ENCODE assay signal across 8 cellular contexts in genomic region chr16:2474877-2475412, GRCh38. TPM values are rescaled to one million over a fixed set of nuclear protein-coding genes. Genes with fewer than 3 reads are reported as not detected.
DNase-seq lines count a peak whose midpoint lies in the region; ATAC-seq and TF ChIP-seq lines count a peak whose summit lies in the region.

Gene TBC1D24 (plus strand): TSS chr16:2475127. CDS start chr16:2496149, 21,022 bp downstream.

- peak; percentile 94 for DNase-seq in NCI-H2227 (lab: John Stamatoyannopoulos, UW; ENCODE audit: unreplicated experiment)
- DNase-seq in activated CD4-positive, alpha-beta T cell treated with anti-CD3 and anti-CD28 coated beads for 36 hours: peak; percentile 89
- DNase-seq in chondrocyte (ENCODE audit: low spot score): no peak
- peak; percentile 42 for DNase-seq in kidney epithelial cell (ENCODE audit: low read depth)
- DNase-seq in stimulated activated CD4-positive, alpha-beta T cell treated with anti-CD3 and anti-CD28 coated beads, Interleukin-12 subunit alpha, Interleukin-12 subunit beta, amount 100 ng/mL, for 48 hours (ENCODE audit: low read depth in 2 of 3, low spot score in 1 of 3): peak; percentile 62 to 83 (median 64)

- peak within 1 kb of the TSS; percentile 69 for H3K27ac Mint-ChIP-seq in activated CD4-positive, alpha-beta T cell treated with anti-CD3 and anti-CD28 coated beads for 36 hours
- H3K27ac Mint-ChIP-seq in chondrocyte (ENCODE audit: unreplicated experiment): peak within 1 kb of the TSS; percentile 80

- peak within 1 kb of the TSS; percentile 71 for H3K4me3 Mint-ChIP-seq in activated CD4-positive, alpha-beta T cell treated with anti-CD3 and anti-CD28 coated beads for 36 hours
- peak within 1 kb of the TSS; percentile 72 for H3K4me3 Mint-ChIP-seq in chondrocyte (ENCODE audit: unreplicated experiment)

- CTCF ChIA-PET in activated CD4-positive, alpha-beta T cell treated with anti-CD3 and anti-CD28 coated beads for 36 hours (lab: Charles Lee): no interaction called here

- peaks cover 16% of the 10 kb centered on the region for H3K27me3 Mint-ChIP-seq in activated CD4-positive, alpha-beta T cell treated with anti-CD3 and anti-CD28 coated beads for 36 hours
- no peaks in the 10 kb centered on the region for H3K27me3 Mint-ChIP-seq in chondrocyte (ENCODE audit: low read depth)

- POLR2A ChIA-PET in activated CD4-positive, alpha-beta T cell treated with anti-CD3 and anti-CD28 coated beads for 36 hours (lab: Charles Lee): interaction anchor here (0.7 kb wide), 1 partner anchor 193 kb away, joined by 3 read pairs; no protein-coding TSS in a partner anchor

- peak; percentile 51 for ATAC-seq in GM18498 (IDR thresholded peaks at IDR 0.05; ENCODE audit: unreplicated experiment)
- peak; percentile 64 for ATAC-seq in HG02852 (IDR thresholded peaks at IDR 0.05; ENCODE audit: unreplicated experiment)
- peak; percentile 71 for ATAC-seq in activated CD4-positive, alpha-beta T cell treated with anti-CD3 and anti-CD28 coated beads for 36 hours
- no peak for ATAC-seq in HG02884 (IDR thresholded peaks at IDR 0.05; ENCODE audit: unreplicated experiment)

- peaks cover 9% of the 10 kb centered on the region for H3K27me3 ChIP-seq in kidney epithelial cell (ENCODE audit: control insufficient read depth, insufficient read depth, low read length)

- H3K4me1 Mint-ChIP-seq in activated CD4-positive, alpha-beta T cell treated with anti-CD3 and anti-CD28 coated beads for 36 hours: peaks cover 6% of the 10 kb centered on the region
- peaks cover 24% of the 10 kb centered on the region for H3K4me1 Mint-ChIP-seq in chondrocyte (ENCODE audit: low read depth)

- H3K9me3 Mint-ChIP-seq in activated CD4-positive, alpha-beta T cell treated with anti-CD3 and anti-CD28 coated beads for 36 hours (ENCODE audit: low read depth): no peaks in the 10 kb centered on the region
- no peaks in the 10 kb centered on the region for H3K9me3 Mint-ChIP-seq in chondrocyte (ENCODE audit: low read depth)

- intact Hi-C loops in activated CD4-positive, alpha-beta T cell treated with anti-CD3 and anti-CD28 coated beads for 36 hours (cut with DNase I, micrococcal nuclease): loop anchor here (1.0 to 5.0 kb wide), 11 partner anchors 14 to 268 kb away; partner anchors contain the start of genes ATP6V0C (in 2 of the 2), TEDC2 (in 2 of the 2), ABCA3 (in 1 of the 2) and CCNF (in 1 of the 2)

- H3K36me3 Mint-ChIP-seq in activated CD4-positive, alpha-beta T cell treated with anti-CD3 and anti-CD28 coated beads for 36 hours (ENCODE audit: low read depth): no peaks in the 10 kb centered on the region
- no peaks in the 10 kb centered on the region for H3K36me3 Mint-ChIP-seq in chondrocyte (ENCODE audit: low read depth)

- no peak for TF ChIP-seq CTCF in chondrocyte (IDR thresholded peaks at IDR 0.05)
- no peak for TF ChIP-seq CTCF in kidney epithelial cell (IDR thresholded peaks at IDR 0.05; ENCODE audit: insufficient read depth, low read length, poor library complexity, severe bottlenecking)

- H3K4me3 ChIP-seq in kidney epithelial cell (ENCODE audit: low read depth, low read length): peak within 1 kb of the TSS; percentile 81

- H3K36me3 ChIP-seq in kidney epithelial cell (ENCODE audit: control insufficient read depth, insufficient read depth, low read length): no peaks in the 10 kb centered on the region

RNA-seq across cellular contexts. Expression of gene TBC1D24, which starts in this region (rescaled TPM):
- 10 to 100 TPM; 10.4 to 12.7 TPM for total RNA-seq in activated CD4-positive, alpha-beta T cell treated with anti-CD3 and anti-CD28 coated beads for 36 hours
- 17.9 to 19.6 TPM (median 18.7 TPM) in 3 replicates for total RNA-seq in chondrocyte
- total RNA-seq in kidney epithelial cell: 14.5 and 15.9 TPM in 2 replicates
